ENCODE assay signal across 1 cellular context in genomic region chr2:36459725-36460137, GRCh38.
TF ChIP-seq lines count a peak whose summit lies in the region.

No MANE protein-coding gene starts in this region.

TF ChIP-seq in HepG2, 621 proteins besides CTCF, POLR2A, EP300 and RAD21 (continued from another document and continues in another):
- no peak for TF ChIP-seq KIAA2018 (CRISPR knock-in tag; IDR thresholded peaks at IDR 0.05; ENCODE audit: borderline replicate concordance)
- no peak for TF ChIP-seq JUN (CRISPR knock-in tag; IDR thresholded peaks at IDR 0.05)
- no peak for TF ChIP-seq LCORL (IDR thresholded peaks at IDR 0.05)
- TF ChIP-seq LCORL (CRISPR knock-in tag; IDR thresholded peaks at IDR 0.05), result peak; percentile 40; the same call in 1 of the 2 replicates
- no peak for TF ChIP-seq ZNF800 (CRISPR knock-in tag; IDR thresholded peaks at IDR 0.05)
- TF ChIP-seq ZBED4 (CRISPR knock-in tag; IDR thresholded peaks at IDR 0.05; ENCODE audit: borderline replicate concordance), result no peak
- no peak for TF ChIP-seq GZF1 (CRISPR knock-in tag; IDR thresholded peaks at IDR 0.05)
- no peak for TF ChIP-seq RORA (CRISPR knock-in tag; IDR thresholded peaks at IDR 0.05)
- no peak for TF ChIP-seq REST (IDR thresholded peaks at IDR 0.05; ENCODE audit: borderline replicate concordance in 1 of 2, low read depth in 1 of 2, low read length in 2 of 2)
- peak; percentile 56 for TF ChIP-seq FOXA3 (CRISPR knock-in tag; IDR thresholded peaks at IDR 0.05)
- no peak for TF ChIP-seq USF2 (IDR thresholded peaks at IDR 0.05; ENCODE audit: low read depth, low read length)
- no peak for TF ChIP-seq USF2 (CRISPR knock-in tag; IDR thresholded peaks at IDR 0.05; ENCODE audit: borderline replicate concordance)
- TF ChIP-seq FOXK2 (IDR thresholded peaks at IDR 0.05), result no peak
- TF ChIP-seq ZNF264 (CRISPR knock-in tag; IDR thresholded peaks at IDR 0.05), result 0 out of 2 replicates have a peak, but pooled peaks have one; percentile 29
- TF ChIP-seq ZNF567 (CRISPR knock-in tag; IDR thresholded peaks at IDR 0.05; ENCODE audit: borderline replicate concordance), result no peak
- no peak for TF ChIP-seq UBTF (CRISPR knock-in tag; IDR thresholded peaks at IDR 0.05)
- peak; percentile 51; the same call in 1 of the 2 replicates for TF ChIP-seq RXRA (CRISPR knock-in tag; IDR thresholded peaks at IDR 0.05)
- TF ChIP-seq ETV6 (CRISPR knock-in tag; conservative IDR thresholded peaks at IDR 0.05), result no peak
- TF ChIP-seq ZNF263 (CRISPR knock-in tag; IDR thresholded peaks at IDR 0.05), result peak; percentile 35; the same call in 1 of the 2 replicates
- no peak for TF ChIP-seq NFE2L1 (CRISPR knock-in tag; IDR thresholded peaks at IDR 0.05; ENCODE audit: borderline replicate concordance)
- TF ChIP-seq SALL2 (CRISPR knock-in tag; IDR thresholded peaks at IDR 0.05), result 0 out of 2 replicates have a peak, but pooled peaks have one; percentile 55
- no peak for TF ChIP-seq ZNF260 (CRISPR knock-in tag; IDR thresholded peaks at IDR 0.05; ENCODE audit: borderline replicate concordance, low read depth)
- TF ChIP-seq ZNF580 (CRISPR knock-in tag; IDR thresholded peaks at IDR 0.05; ENCODE audit: borderline replicate concordance, low read depth), result peak; percentile 87; the same call in 1 of the 2 replicates
- TF ChIP-seq ZFY (CRISPR knock-in tag; IDR thresholded peaks at IDR 0.05), result no peak
- peak; percentile 41; the same call in 1 of the 2 replicates for TF ChIP-seq KMT2B (CRISPR knock-in tag; IDR thresholded peaks at IDR 0.05)
- TF ChIP-seq TARDBP (CRISPR knock-in tag; IDR thresholded peaks at IDR 0.05), result peak; percentile 29; the same call in 1 of the 2 replicates
- TF ChIP-seq SP4 (CRISPR knock-in tag; IDR thresholded peaks at IDR 0.05), result no peak
- no peak for TF ChIP-seq ZNF280B (CRISPR knock-in tag; IDR thresholded peaks at IDR 0.05; ENCODE audit: borderline replicate concordance)
